In the genomic region with DNA sequence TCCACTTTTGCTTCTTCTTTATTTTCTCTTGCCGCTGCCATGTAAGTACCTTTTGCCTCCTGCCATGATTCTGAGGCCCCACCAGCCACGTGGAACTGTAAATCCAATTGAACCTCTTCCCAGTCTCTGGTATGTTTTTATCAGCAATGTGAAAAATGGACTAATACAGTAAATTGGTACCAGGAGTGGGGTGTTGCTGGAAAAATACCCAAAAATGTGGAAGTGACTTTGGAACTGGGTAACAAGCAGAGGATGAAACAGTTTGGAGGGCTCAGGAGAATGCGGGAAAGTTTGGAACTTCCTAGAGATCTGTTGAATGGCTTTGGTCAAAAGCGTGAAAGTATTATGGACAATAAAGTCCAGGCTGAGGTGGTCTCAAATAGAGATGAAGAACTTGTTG, we compare ENCODE assay signal across 11 cellular contexts.
"Had no signal": no experiment of that assay in that cellular context is flagged by ENCODE, and none has a peak within 500 bp of the region (broad histone marks: within the 10 kb centered on the region; RNA-seq: fewer than 3 reads in every experiment).

No MANE protein-coding gene starts in this region.

- FAIRE-seq: H1, H54 had no signal

- H3K4me1 Mint-ChIP-seq: GM23338, H9 had no signal

- H3K27ac Mint-ChIP-seq: GM23338, H9, HFFc6 had no signal

- DNase-seq: GM23248, GOT3, H7, H9, HCEC 1CT, HFFc6 had no signal

- ATAC-seq: GM23338, HCT116 had no signal

- H3K27ac ChIP-seq: GM23248 had no signal

- H3K9ac ChIP-seq: GM23248 had no signal

- H3K4me3 ChIP-seq: GM23248, GM23338, HAP-1 had no signal

- H2AFZ ChIP-seq: GM23248, GM23338 had no signal

- H3K4me1 ChIP-seq: HAP-1 had no signal

- H3K4me3 Mint-ChIP-seq: GM23338, H9, HFFc6 had no signal

- H3K4me2 ChIP-seq: GM23338 had no signal

- H3K36me3 ChIP-seq: HAP-1 had no signal
